Comparison of ENCODE assay signal across 22 cellular contexts in genomic region chr1:15350151-15350550, GRCh38. TPM values are rescaled to one million over a fixed set of nuclear protein-coding genes. Genes with fewer than 3 reads are reported as not detected.
DNase-seq lines count a peak whose midpoint lies in the region; ATAC-seq, FAIRE-seq and TF ChIP-seq lines count a peak whose summit lies in the region.
"Had no signal": no experiment of that assay in that cellular context is flagged by ENCODE, and none has a peak within 500 bp of the region (broad histone marks: within the 10 kb centered on the region; RNA-seq: fewer than 3 reads in every experiment).

No MANE protein-coding gene starts in this region.

- DNase-seq in HepG2 (ENCODE audit: low spot score) (no peak), right lobe of liver (no peak), SJCRH30 (peak; percentile 40 to 55), islet precursor cell (peak; percentile 90), transverse colon (no peak), RCC 7860 (ENCODE audit: low spot score) (no peak)
- no peak for DNase-seq in activated CD4-positive, alpha-beta T cell treated with anti-CD3 and anti-CD28 coated beads for 48 hours
- DNase-seq in activated CD4-positive, alpha-beta T cell treated with anti-CD3 and anti-CD28 coated beads for 1 hour = no peak
- DNase-seq: AML-193; CD4-positive, alpha-beta T cell; DMS79; GDM1; GM23248; Karpas-422; NCI-H1417; NCI-H1930; NCI-H2171; NCI-H446 treated with DMSO at 0.1 percent for 48 hours; NCI-H774; SHP77 treated with DMSO at 0.1 percent for 48 hours had no signal

- 60% methylated on average over 10 of the region's 10 CpGs for WGBS in HepG2 (ENCODE audit: low lambda C conversion rate)
- 89% methylated on average over 10 of the region's 10 CpGs for WGBS in right lobe of liver (ENCODE audit: insufficient coverage, low coverage, low lambda C conversion rate, missing lambda C conversion rate)
- 79% methylated on average over 10 of the region's 10 CpGs; no CpG with 5 or more reads in 1 of the 2 donors for WGBS in transverse colon (ENCODE audit: low coverage in 1 of 2), 2 donors

- TF ChIP-seq CTCF in HepG2 (CRISPR knock-in tag; IDR thresholded peaks at IDR 0.05) = no peak
- no peak for TF ChIP-seq CTCF in right lobe of liver (IDR thresholded peaks at IDR 0.05)
- TF ChIP-seq CTCF in transverse colon (IDR thresholded peaks at IDR 0.05) = no peak

- no peaks in the 10 kb centered on the region for H3K36me3 ChIP-seq in HepG2 (replicated peaks in 1 of 2; ENCODE audit: control insufficient read depth in 1 of 2, insufficient read depth in 2 of 2, low read length in 2 of 2)
- H3K36me3 ChIP-seq in right lobe of liver = no peaks in the 10 kb centered on the region
- H3K36me3 ChIP-seq in SJCRH30 = no peaks in the 10 kb centered on the region
- no peaks in the 10 kb centered on the region for H3K36me3 ChIP-seq in transverse colon

- no peak overlapping the region for H3K4me2 ChIP-seq in HepG2 (ENCODE audit: low read depth, low read length)

- H3K4me1 ChIP-seq in HepG2 (ENCODE audit: insufficient read depth, low read length) (peaks cover 48% of the 10 kb centered on the region), right lobe of liver (no peaks in the 10 kb centered on the region), SJCRH30 (peaks cover 23% of the 10 kb centered on the region), transverse colon (peaks cover 5 to 43% (median 25%) of the 10 kb centered on the region in 4 donors)

- POLR2A ChIA-PET in HepG2 (lab: Yijun Ruan, JAX) = no interaction called here

- TF ChIP-seq POLR2A in HepG2 (IDR thresholded peaks at IDR 0.05; ENCODE audit: insufficient read depth in 1 of 2, low read depth in 2 of 2, low read length in 2 of 2) = no peak
- no peak for TF ChIP-seq POLR2A in right lobe of liver (IDR thresholded peaks at IDR 0.05)
- TF ChIP-seq POLR2A in transverse colon (IDR thresholded peaks at IDR 0.05) = no peak

- no peaks in the 10 kb centered on the region for H3K9me3 ChIP-seq in HepG2 (ENCODE audit: low read length)
- H3K9me3 ChIP-seq in right lobe of liver = no peaks in the 10 kb centered on the region
- no peaks in the 10 kb centered on the region for H3K9me3 ChIP-seq in SJCRH30 (replicated peaks)
- H3K9me3 ChIP-seq in transverse colon = no peaks in the 10 kb centered on the region

- H3K27ac ChIP-seq in HepG2 (ENCODE audit: extremely low read length, insufficient read depth, low read length) (no peak overlapping the region), right lobe of liver (no peak overlapping the region), SJCRH30 (no peak overlapping the region), transverse colon (peak overlapping the region; percentile 71 to 83 (median 76))
- H3K27ac ChIP-seq: GM23248 had no signal

- BruUV-seq in HepG2 (replicated peaks; lab: Mats Ljungman, UMichigan) = no TSS peak

- intact Hi-C loops in HepG2 (cut with micrococcal nuclease; ENCODE audit: unreplicated experiment) (no loop called here), right lobe of liver (cut with DNase I) (no loop called here), transverse colon (cut with DNase I; ENCODE audit: low total_unique reads) (no loop called here)

- H3K4me3 ChIP-seq in HepG2 (replicated peaks in 1 of 3; ENCODE audit: insufficient read depth in 1 of 3, low read depth in 2 of 3, low read length in 3 of 3) = no peak overlapping the region
- H3K4me3 ChIP-seq in right lobe of liver = no peak overlapping the region
- H3K4me3 ChIP-seq in SJCRH30 = no peak overlapping the region
- H3K4me3 ChIP-seq in transverse colon = no peak overlapping the region
- H3K4me3 ChIP-seq: GM23248 had no signal

- in situ Hi-C loops in HepG2 (cut with HindIII; ENCODE audit: extremely low pct_ligation_motif_present, low pct_unique_long_range_greater_than_20kb) (no loop called here), transverse colon (cut with MboI; ENCODE audit: low pct_ligation_motif_present in 1 of 4, low pct_unique_long_range_greater_than_20kb in 1 of 4, low sequenced_read_pairs in 3 of 4) (no loop called here)

- CTCF ChIA-PET in HepG2 (lab: Yijun Ruan, JAX; ENCODE audit: low intra/inter-chr PET ratio, low total read pairs) = no interaction called here

- H4K20me1 ChIP-seq in HepG2 (ENCODE audit: insufficient read depth, low read length) = no peaks in the 10 kb centered on the region

- TF ChIP-seq EP300 in HepG2 (IDR thresholded peaks at IDR 0.05; ENCODE audit: low read depth in 2 of 2, low read length in 2 of 2) = no peak
- TF ChIP-seq EP300 in HepG2 (CRISPR knock-in tag; IDR thresholded peaks at IDR 0.05; ENCODE audit: borderline replicate concordance) = no peak
- no peak for TF ChIP-seq EP300 in transverse colon (IDR thresholded peaks at IDR 0.05; ENCODE audit: low read depth)

- H2AFZ ChIP-seq in HepG2 (ENCODE audit: low read length) = no peak overlapping the region
- H2AFZ ChIP-seq: GM23248 had no signal

- no peak overlapping the region for H3K9ac ChIP-seq in HepG2 (ENCODE audit: insufficient read depth, low read depth, low read length)
- H3K9ac ChIP-seq: GM23248 had no signal

- no peak for FAIRE-seq in HepG2 (lab: Jason Lieb, UNC)
- no peak for FAIRE-seq in RCC 7860 (lab: Jason Lieb, UNC)
- FAIRE-seq: GM12892 had no signal

- no peaks in the 10 kb centered on the region for H3K79me2 ChIP-seq in HepG2 (ENCODE audit: insufficient read depth, low read length)

- no peak for TF ChIP-seq RAD21 in HepG2 (CRISPR knock-in tag; IDR thresholded peaks at IDR 0.05)

- peaks cover 0 to 16% of the 10 kb centered on the region in 2 experiments; a peak in 4 of 5 replicates for H3K27me3 ChIP-seq in HepG2 (ENCODE audit: control insufficient read depth in 1 of 2, insufficient read depth in 2 of 2, low read length in 2 of 2)
- no peaks in the 10 kb centered on the region for H3K27me3 ChIP-seq in right lobe of liver
- H3K27me3 ChIP-seq in SJCRH30 = no peaks in the 10 kb centered on the region
- no peaks in the 10 kb centered on the region for H3K27me3 ChIP-seq in transverse colon

- ATAC-seq in HepG2 = no peak
- no peak for ATAC-seq in right lobe of liver
- ATAC-seq: Panc1 had no signal

TF ChIP-seq in HepG2, 621 proteins besides CTCF, POLR2A, EP300 and RAD21 (continues in another document):
- TF ChIP-seq ZNF687 (CRISPR knock-in tag; IDR thresholded peaks at IDR 0.05) (peak; percentile 11; the same call in 1 of the 2 replicates), ZNF350 (CRISPR knock-in tag; IDR thresholded peaks at IDR 0.05; ENCODE audit: borderline replicate concordance, low read depth) (no peak)

RNA-seq across cellular contexts. Expression of gene EFHD2, which starts 59.5 kb away (rescaled TPM):
- total RNA-seq in HepG2 (2016; rRNA removed; fragmentation: Illumina TruSeq; extraction: Trizol) = 9.9 and 12.7 TPM in 2 replicates
- total RNA-seq in HepG2 (2016; cell fraction: cytosol; rRNA removed; fragmentation: Illumina TruSeq; extraction: Trizol; ENCODE audit: low read depth) = 3.5 and 3.8 TPM in 2 replicates
- total RNA-seq in HepG2 (2016; cell fraction: insoluble cytoplasmic fraction; rRNA removed; fragmentation: Illumina TruSeq; extraction: Trizol) = 10.0 and 12.8 TPM in 2 replicates
- total RNA-seq in HepG2 (2016; cell fraction: membrane; rRNA removed; fragmentation: Illumina TruSeq; extraction: Trizol) = 10.3 and 10.6 TPM in 2 replicates
- total RNA-seq in HepG2 (2016; cell fraction: nucleus; rRNA removed; fragmentation: Illumina TruSeq; extraction: Trizol) = 5.1 and 5.7 TPM in 2 replicates
- 9.4 and 10.9 TPM in 2 replicates for polyA plus RNA-seq in HepG2 (2011; rRNA removed)
- 9.0 and 11.9 TPM in 2 replicates for polyA plus RNA-seq in HepG2 (2011; cell fraction: cytosol; rRNA removed)
- 16.4 and 20.1 TPM in 2 replicates for polyA plus RNA-seq in HepG2 (2011; cell fraction: nucleus; rRNA removed)
- 13.1 and 13.3 TPM in 2 replicates for polyA plus RNA-seq in HepG2 (2012)
- 5.6 and 6.2 TPM in 2 replicates for polyA plus RNA-seq in HepG2 (2016; cell fraction: cytosol; fragmentation: Illumina TruSeq; extraction: Trizol; ENCODE audit: low read depth)
- 16.6 and 21.1 TPM in 2 replicates for polyA plus RNA-seq in HepG2 (2016; cell fraction: insoluble cytoplasmic fraction; fragmentation: Illumina TruSeq; extraction: Trizol; ENCODE audit: low read depth)
- polyA plus RNA-seq in HepG2 (2016; cell fraction: membrane; fragmentation: Illumina TruSeq; extraction: Trizol; ENCODE audit: low read depth) = 11.7 and 12.3 TPM in 2 replicates
- 13.8 and 16.7 TPM in 2 replicates for polyA plus RNA-seq in HepG2 (2016; cell fraction: nucleus; fragmentation: Illumina TruSeq; extraction: Trizol; ENCODE audit: insufficient read depth, low read depth)
- 7.2 and 33.1 TPM in 2 replicates for polyA minus RNA-seq in HepG2 (2011; rRNA and poly(A)+ RNA removed; ENCODE audit: low replicate concordance)
- polyA minus RNA-seq in HepG2 (2011; cell fraction: cytosol; rRNA and poly(A)+ RNA removed) = 5.6 and 6.2 TPM in 2 replicates
- polyA minus RNA-seq in HepG2 (2011; cell fraction: nucleus; rRNA and poly(A)+ RNA removed) = 2.6 and 3.4 TPM in 2 replicates
- 10 to 100 TPM in 5 of 6 experiments, 1 to 10 TPM in 1; 9.9 to 19.4 (median 15.6) TPM for total RNA-seq in right lobe of liver
- total RNA-seq in SJCRH30 (2014; rRNA removed; shearing (Covaris generic)) = 203 and 208 TPM in 2 replicates
- total RNA-seq in transverse colon = 100 to 1,000 TPM in 3 of 4 donors, 10 to 100 TPM in 1; 88.0 to 188 (median 174) TPM

Comparison
In these comparisons a context has a peak if more than half of its experiments do, and no peak if none do; other contexts are left out.
1. DNase-seq: peak in SJCRH30 (2 of 2) and islet precursor cell (single experiment); none in HepG2 (single experiment), right lobe of liver (0 of 3), transverse colon (single experiment), RCC 7860 (single experiment), activated CD4-positive, alpha-beta T cell treated with anti-CD3 and anti-CD28 coated beads for 48 hours (single experiment) and activated CD4-positive, alpha-beta T cell treated with anti-CD3 and anti-CD28 coated beads for 1 hour (single experiment).
2. H3K27ac ChIP-seq: peak in transverse colon (4 of 4); none in HepG2 (single experiment), right lobe of liver (0 of 3) and SJCRH30 (single experiment).
3. RNA of gene EFHD2, which starts 59.5 kb away (total RNA-seq): 203 to 208 TPM in SJCRH30 and 88.0 to 188 TPM in transverse colon; 9.9 to 19.4 TPM in right lobe of liver and 3.5 to 12.8 TPM in HepG2; every median in the first group is over 4 times any median in the second.